26 cellular contexts compared by ENCODE assay signal in the genomic region with DNA sequence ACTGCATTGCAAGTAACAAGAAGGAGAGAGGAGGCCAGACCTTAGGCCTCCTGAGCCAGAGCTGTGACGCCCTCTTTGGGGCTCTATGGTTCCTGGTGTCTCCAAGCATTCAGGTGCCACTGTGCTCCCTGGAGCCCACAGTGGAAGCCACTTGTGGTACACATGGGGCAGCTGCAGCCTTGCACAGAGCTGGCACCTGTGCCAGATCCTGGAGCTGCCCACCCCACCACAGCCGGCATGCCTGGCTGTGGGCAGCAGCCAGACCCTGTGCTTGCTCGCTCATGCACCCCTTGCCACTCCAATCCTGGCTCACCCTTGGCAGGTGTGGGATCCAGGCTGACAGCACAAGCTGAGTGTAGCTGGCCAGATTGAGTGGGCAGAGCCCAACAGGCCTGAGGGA.
"Had no signal": no experiment of that assay in that cellular context is flagged by ENCODE, and none has a peak within 500 bp of the region (broad histone marks: within the 10 kb centered on the region; RNA-seq: fewer than 3 reads in every experiment).

No MANE protein-coding gene starts in this region.

- FAIRE-seq: astrocyte, RCC 7860 had no signal

- ATAC-seq: activated naive CD4-positive, alpha-beta T cell treated with anti-CD3 and anti-CD28 coated beads, Interleukin-2, amount 50 U/mL, for 72 hours; activated T-cell treated with anti-CD3 and anti-CD28 coated beads, Interleukin-2, amount 50 U/mL, for 4 hours; PC-3; T-helper 17 cell had no signal

- DNase-seq: activated B cell treated with CpG ODN at 0.5 μM for 24 hours; activated CD4-positive, alpha-beta memory T cell treated with anti-CD3 and anti-CD28 coated beads for 36 hours; activated CD4-positive, alpha-beta T cell treated with anti-CD3 and anti-CD28 coated beads for 1 hour; activated CD4-positive, alpha-beta T cell treated with anti-CD3 and anti-CD28 coated beads, Interleukin-2, amount 10 ng/mL, durations not matched to agents 7 days and 5 days; activated CD8-positive, alpha-beta memory T cell treated with anti-CD3 and anti-CD28 coated beads for 24 hours; activated effector memory CD4-positive, alpha-beta T cell treated with anti-CD3 and anti-CD28 coated beads, Interleukin-2, amount 50 U/mL, for 16 hours; activated naive CD4-positive, alpha-beta T cell treated with Interleukin-2 at 50 U/mL for 16 hours; activated naive CD8-positive, alpha-beta T cell treated with anti-CD3 and anti-CD28 coated beads, Interleukin-2, amount 50 U/mL, for 24 hours; activated T-cell treated with anti-CD3 and anti-CD28 coated beads, Interleukin-2, amount 50 U/mL, for 4 hours; amniotic stem cell; KG1; NCI-H1092 treated with DMSO at 0.1 percent for 48 hours; NCI-H1417 treated with DMSO at 0.1 percent for 48 hours; NCI-H1694; NCI-H2029; NCI-H345; NCI-H510A; NCI-H526 treated with DMSO at 0.1 percent for 48 hours; NCI-H82; PC-3; SIG-M5; T-helper 17 cell; T-helper 9 cell had no signal
